1 cellular context compared by ENCODE assay signal in the genomic region with DNA sequence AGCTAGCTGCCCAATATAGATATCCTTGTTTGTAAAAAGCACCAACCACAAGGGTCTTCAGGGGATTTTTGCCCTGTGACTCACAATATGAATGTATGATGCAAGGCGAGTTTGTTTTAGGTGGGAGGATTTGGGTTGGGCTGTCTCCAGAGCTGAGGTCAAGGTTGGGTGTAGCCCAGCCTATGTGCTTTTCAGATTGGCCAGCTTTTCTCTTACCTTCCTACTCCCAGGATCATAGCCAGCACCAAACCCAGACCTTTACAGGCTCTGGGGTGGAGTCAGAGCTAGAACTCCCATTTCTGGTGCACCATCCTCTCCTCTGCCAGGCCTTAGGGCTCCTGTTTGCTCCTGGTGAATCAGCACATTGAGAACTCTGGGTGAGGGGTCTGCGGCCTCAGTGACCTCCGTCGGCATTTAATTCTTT.
TF ChIP-seq lines count a peak whose summit lies in the region.

No MANE protein-coding gene starts in this region.

TF ChIP-seq in HepG2, 621 proteins besides CTCF, POLR2A, EP300 and RAD21 (continued from another document and continues in another):
- TF ChIP-seq, protein P1, sequence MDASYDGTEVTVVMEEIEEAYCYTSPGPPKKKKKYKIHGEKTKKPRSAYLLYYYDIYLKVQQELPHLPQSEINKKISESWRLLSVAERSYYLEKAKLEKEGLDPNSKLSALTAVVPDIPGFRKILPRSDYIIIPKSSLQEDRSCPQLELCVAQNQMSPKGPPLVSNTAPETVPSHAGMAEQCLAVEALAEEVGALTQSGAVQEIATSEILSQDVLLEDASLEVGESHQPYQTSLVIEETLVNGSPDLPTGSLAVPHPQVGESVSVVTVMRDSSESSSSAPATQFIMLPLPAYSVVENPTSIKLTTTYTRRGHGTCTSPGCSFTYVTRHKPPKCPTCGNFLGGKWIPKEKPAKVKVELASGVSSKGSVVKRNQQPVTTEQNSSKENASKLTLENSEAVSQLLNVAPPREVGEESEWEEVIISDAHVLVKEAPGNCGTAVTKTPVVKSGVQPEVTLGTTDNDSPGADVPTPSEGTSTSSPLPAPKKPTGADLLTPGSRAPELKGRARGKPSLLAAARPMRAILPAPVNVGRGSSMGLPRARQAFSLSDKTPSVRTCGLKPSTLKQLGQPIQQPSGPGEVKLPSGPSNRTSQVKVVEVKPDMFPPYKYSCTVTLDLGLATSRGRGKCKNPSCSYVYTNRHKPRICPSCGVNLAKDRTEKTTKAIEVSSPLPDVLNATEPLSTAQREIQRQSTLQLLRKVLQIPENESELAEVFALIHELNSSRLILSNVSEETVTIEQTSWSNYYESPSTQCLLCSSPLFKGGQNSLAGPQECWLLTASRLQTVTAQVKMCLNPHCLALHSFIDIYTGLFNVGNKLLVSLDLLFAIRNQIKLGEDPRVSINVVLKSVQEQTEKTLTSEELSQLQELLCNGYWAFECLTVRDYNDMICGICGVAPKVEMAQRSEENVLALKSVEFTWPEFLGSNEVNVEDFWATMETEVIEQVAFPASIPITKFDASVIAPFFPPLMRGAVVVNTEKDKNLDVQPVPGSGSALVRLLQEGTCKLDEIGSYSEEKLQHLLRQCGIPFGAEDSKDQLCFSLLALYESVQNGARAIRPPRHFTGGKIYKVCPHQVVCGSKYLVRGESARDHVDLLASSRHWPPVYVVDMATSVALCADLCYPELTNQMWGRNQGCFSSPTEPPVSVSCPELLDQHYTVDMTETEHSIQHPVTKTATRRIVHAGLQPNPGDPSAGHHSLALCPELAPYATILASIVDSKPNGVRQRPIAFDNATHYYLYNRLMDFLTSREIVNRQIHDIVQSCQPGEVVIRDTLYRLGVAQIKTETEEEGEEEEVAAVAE (CRISPR knock-in tag; IDR thresholded peaks at IDR 0.05; ENCODE audit: borderline replicate concordance): no peak
- TF ChIP-seq DMAP1 (CRISPR knock-in tag; IDR thresholded peaks at IDR 0.05): 0 out of 2 replicates have a peak, but pooled peaks have one; percentile 23
- 0 out of 2 replicates have a peak, but pooled peaks have one; percentile 37 for TF ChIP-seq LCORL (IDR thresholded peaks at IDR 0.05)
- peak; percentile 91 for TF ChIP-seq LCORL (CRISPR knock-in tag; IDR thresholded peaks at IDR 0.05)
- TF ChIP-seq, protein P2, sequence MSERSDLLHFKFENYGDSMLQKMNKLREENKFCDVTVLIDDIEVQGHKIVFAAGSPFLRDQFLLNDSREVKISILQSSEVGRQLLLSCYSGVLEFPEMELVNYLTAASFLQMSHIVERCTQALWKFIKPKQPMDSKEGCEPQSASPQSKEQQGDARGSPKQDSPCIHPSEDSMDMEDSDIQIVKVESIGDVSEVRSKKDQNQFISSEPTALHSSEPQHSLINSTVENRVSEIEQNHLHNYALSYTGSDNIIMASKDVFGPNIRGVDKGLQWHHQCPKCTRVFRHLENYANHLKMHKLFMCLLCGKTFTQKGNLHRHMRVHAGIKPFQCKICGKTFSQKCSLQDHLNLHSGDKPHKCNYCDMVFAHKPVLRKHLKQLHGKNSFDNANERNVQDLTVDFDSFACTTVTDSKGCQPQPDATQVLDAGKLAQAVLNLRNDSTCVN (CRISPR knock-in tag; IDR thresholded peaks at IDR 0.05; ENCODE audit: borderline replicate concordance): peak; percentile 87
- TF ChIP-seq, protein P3, sequence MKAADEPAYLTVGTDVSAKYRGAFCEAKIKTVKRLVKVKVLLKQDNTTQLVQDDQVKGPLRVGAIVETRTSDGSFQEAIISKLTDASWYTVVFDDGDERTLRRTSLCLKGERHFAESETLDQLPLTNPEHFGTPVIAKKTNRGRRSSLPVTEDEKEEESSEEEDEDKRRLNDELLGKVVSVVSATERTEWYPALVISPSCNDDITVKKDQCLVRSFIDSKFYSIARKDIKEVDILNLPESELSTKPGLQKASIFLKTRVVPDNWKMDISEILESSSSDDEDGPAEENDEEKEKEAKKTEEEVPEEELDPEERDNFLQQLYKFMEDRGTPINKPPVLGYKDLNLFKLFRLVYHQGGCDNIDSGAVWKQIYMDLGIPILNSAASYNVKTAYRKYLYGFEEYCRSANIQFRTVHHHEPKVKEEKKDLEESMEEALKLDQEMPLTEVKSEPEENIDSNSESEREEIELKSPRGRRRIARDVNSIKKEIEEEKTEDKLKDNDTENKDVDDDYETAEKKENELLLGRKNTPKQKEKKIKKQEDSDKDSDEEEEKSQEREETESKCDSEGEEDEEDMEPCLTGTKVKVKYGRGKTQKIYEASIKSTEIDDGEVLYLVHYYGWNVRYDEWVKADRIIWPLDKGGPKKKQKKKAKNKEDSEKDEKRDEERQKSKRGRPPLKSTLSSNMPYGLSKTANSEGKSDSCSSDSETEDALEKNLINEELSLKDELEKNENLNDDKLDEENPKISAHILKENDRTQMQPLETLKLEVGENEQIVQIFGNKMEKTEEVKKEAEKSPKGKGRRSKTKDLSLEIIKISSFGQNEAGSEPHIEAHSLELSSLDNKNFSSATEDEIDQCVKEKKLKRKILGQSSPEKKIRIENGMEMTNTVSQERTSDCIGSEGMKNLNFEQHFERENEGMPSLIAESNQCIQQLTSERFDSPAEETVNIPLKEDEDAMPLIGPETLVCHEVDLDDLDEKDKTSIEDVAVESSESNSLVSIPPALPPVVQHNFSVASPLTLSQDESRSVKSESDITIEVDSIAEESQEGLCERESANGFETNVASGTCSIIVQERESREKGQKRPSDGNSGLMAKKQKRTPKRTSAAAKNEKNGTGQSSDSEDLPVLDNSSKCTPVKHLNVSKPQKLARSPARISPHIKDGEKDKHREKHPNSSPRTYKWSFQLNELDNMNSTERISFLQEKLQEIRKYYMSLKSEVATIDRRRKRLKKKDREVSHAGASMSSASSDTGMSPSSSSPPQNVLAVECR (CRISPR knock-in tag; IDR thresholded peaks at IDR 0.05; ENCODE audit: borderline replicate concordance): peak; percentile 42; the same call in 1 of the 2 replicates
- TF ChIP-seq, protein P4, sequence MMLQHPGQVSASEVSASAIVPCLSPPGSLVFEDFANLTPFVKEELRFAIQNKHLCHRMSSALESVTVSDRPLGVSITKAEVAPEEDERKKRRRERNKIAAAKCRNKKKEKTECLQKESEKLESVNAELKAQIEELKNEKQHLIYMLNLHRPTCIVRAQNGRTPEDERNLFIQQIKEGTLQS (CRISPR knock-in tag; IDR thresholded peaks at IDR 0.05): peak; percentile 96
- no peak for TF ChIP-seq EED (CRISPR knock-in tag; IDR thresholded peaks at IDR 0.05)
- TF ChIP-seq YEATS4 (CRISPR knock-in tag; IDR thresholded peaks at IDR 0.05; ENCODE audit: borderline replicate concordance): no peak; the same call in 1 of the 2 replicates
- TF ChIP-seq, protein P5, sequence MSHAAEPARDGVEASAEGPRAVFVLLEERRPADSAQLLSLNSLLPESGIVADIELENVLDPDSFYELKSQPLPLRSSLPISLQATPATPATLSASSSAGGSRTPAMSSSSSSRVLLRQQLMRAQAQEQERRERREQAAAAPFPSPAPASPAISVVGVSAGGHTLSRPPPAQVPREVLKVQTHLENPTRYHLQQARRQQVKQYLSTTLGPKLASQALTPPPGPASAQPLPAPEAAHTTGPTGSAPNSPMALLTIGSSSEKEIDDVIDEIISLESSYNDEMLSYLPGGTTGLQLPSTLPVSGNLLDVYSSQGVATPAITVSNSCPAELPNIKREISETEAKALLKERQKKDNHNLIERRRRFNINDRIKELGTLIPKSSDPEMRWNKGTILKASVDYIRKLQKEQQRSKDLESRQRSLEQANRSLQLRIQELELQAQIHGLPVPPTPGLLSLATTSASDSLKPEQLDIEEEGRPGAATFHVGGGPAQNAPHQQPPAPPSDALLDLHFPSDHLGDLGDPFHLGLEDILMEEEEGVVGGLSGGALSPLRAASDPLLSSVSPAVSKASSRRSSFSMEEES (CRISPR knock-in tag; IDR thresholded peaks at IDR 0.05): no peak
- TF ChIP-seq ZNF782 (CRISPR knock-in tag; IDR thresholded peaks at IDR 0.05; ENCODE audit: borderline replicate concordance): no peak
- TF ChIP-seq MIER2 (CRISPR knock-in tag; IDR thresholded peaks at IDR 0.05): 0 out of 2 replicates have a peak, but pooled peaks have one; percentile 44
- peak; percentile 76 for TF ChIP-seq HMG20A (CRISPR knock-in tag; IDR thresholded peaks at IDR 0.05; ENCODE audit: borderline replicate concordance)
- TF ChIP-seq XRCC5 (optimal IDR thresholded peaks at IDR 0.05; ENCODE audit: low read length): no peak
- TF ChIP-seq ZBTB7B (CRISPR knock-in tag; IDR thresholded peaks at IDR 0.05): peak; percentile 73
- TF ChIP-seq, protein P6, sequence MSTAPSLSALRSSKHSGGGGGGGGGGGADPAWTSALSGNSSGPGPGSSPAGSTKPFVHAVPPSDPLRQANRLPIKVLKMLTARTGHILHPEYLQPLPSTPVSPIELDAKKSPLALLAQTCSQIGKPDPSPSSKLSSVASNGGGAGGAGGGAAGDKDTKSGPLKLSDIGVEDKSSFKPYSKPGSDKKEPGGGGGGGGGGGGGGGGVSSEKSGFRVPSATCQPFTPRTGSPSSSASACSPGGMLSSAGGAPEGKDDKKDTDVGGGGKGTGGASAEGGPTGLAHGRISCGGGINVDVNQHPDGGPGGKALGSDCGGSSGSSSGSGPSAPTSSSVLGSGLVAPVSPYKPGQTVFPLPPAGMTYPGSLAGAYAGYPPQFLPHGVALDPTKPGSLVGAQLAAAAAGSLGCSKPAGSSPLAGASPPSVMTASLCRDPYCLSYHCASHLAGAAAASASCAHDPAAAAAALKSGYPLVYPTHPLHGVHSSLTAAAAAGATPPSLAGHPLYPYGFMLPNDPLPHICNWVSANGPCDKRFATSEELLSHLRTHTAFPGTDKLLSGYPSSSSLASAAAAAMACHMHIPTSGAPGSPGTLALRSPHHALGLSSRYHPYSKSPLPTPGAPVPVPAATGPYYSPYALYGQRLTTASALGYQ (CRISPR knock-in tag; IDR thresholded peaks at IDR 0.05): peak; percentile 43; the same call in 1 of the 2 replicates
- TF ChIP-seq GATAD2A (CRISPR knock-in tag; IDR thresholded peaks at IDR 0.05): peak; percentile 95
- 0 out of 2 replicates have a peak, but pooled peaks have one; percentile 24 for TF ChIP-seq DPF2 (CRISPR knock-in tag; IDR thresholded peaks at IDR 0.05; ENCODE audit: borderline replicate concordance, low read depth)
- TF ChIP-seq, protein P7, sequence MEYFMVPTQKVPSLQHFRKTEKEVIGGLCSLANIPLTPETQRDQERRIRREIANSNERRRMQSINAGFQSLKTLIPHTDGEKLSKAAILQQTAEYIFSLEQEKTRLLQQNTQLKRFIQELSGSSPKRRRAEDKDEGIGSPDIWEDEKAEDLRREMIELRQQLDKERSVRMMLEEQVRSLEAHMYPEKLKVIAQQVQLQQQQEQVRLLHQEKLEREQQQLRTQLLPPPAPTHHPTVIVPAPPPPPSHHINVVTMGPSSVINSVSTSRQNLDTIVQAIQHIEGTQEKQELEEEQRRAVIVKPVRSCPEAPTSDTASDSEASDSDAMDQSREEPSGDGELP (IDR thresholded peaks at IDR 0.05; ENCODE audit: borderline replicate concordance, low read depth): no peak
- peak; percentile 56 to 76; a peak in 3 of 4 replicates for TF ChIP-seq NR2F1 (CRISPR knock-in tag; IDR thresholded peaks at IDR 0.05)
- no peak for TF ChIP-seq ZSCAN31 (CRISPR knock-in tag; IDR thresholded peaks at IDR 0.05; ENCODE audit: low read depth)
- TF ChIP-seq FOXO1 (CRISPR knock-in tag; IDR thresholded peaks at IDR 0.05): peak; percentile 49; the same call in 1 of the 2 replicates
- TF ChIP-seq RXRB (CRISPR knock-in tag; IDR thresholded peaks at IDR 0.05; ENCODE audit: borderline replicate concordance): peak; percentile 82
- TF ChIP-seq RFXANK (CRISPR knock-in tag; IDR thresholded peaks at IDR 0.05): no peak
- no peak for TF ChIP-seq ZNF292 (CRISPR knock-in tag; IDR thresholded peaks at IDR 0.05; ENCODE audit: borderline replicate concordance, low read depth)
- TF ChIP-seq ZFAT (CRISPR knock-in tag; conservative IDR thresholded peaks at IDR 0.05): no peak
- TF ChIP-seq PITX1 (CRISPR knock-in tag; IDR thresholded peaks at IDR 0.05): peak; percentile 49; the same call in 1 of the 2 replicates
- peak in 1 of 2 experiments; percentile 26; a peak in 2 of 4 replicates for TF ChIP-seq MAFK (conservative IDR thresholded peaks at IDR 0.05 in 1 of 2, IDR thresholded peaks at IDR 0.05 in 1 of 2; ENCODE audit: low read length in 2 of 2)
- TF ChIP-seq RCOR2 (CRISPR knock-in tag; IDR thresholded peaks at IDR 0.05): 0 out of 2 replicates have a peak, but pooled peaks have one; percentile 31
- TF ChIP-seq KLF15 (CRISPR knock-in tag; IDR thresholded peaks at IDR 0.05; ENCODE audit: borderline replicate concordance): no peak
- TF ChIP-seq, protein P8, sequence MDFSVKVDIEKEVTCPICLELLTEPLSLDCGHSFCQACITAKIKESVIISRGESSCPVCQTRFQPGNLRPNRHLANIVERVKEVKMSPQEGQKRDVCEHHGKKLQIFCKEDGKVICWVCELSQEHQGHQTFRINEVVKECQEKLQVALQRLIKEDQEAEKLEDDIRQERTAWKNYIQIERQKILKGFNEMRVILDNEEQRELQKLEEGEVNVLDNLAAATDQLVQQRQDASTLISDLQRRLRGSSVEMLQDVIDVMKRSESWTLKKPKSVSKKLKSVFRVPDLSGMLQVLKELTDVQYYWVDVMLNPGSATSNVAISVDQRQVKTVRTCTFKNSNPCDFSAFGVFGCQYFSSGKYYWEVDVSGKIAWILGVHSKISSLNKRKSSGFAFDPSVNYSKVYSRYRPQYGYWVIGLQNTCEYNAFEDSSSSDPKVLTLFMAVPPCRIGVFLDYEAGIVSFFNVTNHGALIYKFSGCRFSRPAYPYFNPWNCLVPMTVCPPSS (IDR thresholded peaks at IDR 0.05): no peak
- TF ChIP-seq MED1 (CRISPR knock-in tag; IDR thresholded peaks at IDR 0.05): peak; percentile 75
- peak; percentile 56 for TF ChIP-seq KAT8 (CRISPR knock-in tag; IDR thresholded peaks at IDR 0.05)
- no peak for TF ChIP-seq ZNF629 (CRISPR knock-in tag; conservative IDR thresholded peaks at IDR 0.05)
- 0 out of 2 replicates have a peak, but pooled peaks have one; percentile 34 for TF ChIP-seq KDM6A (CRISPR knock-in tag; IDR thresholded peaks at IDR 0.05; ENCODE audit: low read depth)
- TF ChIP-seq BCL6 (CRISPR knock-in tag; IDR thresholded peaks at IDR 0.05): peak; percentile 77
- TF ChIP-seq, protein P9, sequence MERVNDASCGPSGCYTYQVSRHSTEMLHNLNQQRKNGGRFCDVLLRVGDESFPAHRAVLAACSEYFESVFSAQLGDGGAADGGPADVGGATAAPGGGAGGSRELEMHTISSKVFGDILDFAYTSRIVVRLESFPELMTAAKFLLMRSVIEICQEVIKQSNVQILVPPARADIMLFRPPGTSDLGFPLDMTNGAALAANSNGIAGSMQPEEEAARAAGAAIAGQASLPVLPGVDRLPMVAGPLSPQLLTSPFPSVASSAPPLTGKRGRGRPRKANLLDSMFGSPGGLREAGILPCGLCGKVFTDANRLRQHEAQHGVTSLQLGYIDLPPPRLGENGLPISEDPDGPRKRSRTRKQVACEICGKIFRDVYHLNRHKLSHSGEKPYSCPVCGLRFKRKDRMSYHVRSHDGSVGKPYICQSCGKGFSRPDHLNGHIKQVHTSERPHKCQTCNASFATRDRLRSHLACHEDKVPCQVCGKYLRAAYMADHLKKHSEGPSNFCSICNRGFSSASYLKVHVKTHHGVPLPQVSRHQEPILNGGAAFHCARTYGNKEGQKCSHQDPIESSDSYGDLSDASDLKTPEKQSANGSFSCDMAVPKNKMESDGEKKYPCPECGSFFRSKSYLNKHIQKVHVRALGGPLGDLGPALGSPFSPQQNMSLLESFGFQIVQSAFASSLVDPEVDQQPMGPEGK (CRISPR knock-in tag; IDR thresholded peaks at IDR 0.05): 0 out of 2 replicates have a peak, but pooled peaks have one; percentile 40
- no peak for TF ChIP-seq RNF2 (conservative IDR thresholded peaks at IDR 0.05; ENCODE audit: low read depth)
- no peak for TF ChIP-seq ELF4 (CRISPR knock-in tag; IDR thresholded peaks at IDR 0.05; ENCODE audit: borderline replicate concordance)
- no peak for TF ChIP-seq HCFC1 (IDR thresholded peaks at IDR 0.05; ENCODE audit: low read depth, low read length)
- peak in 1 of 2 experiments; percentile 72; a peak in 2 of 4 replicates for TF ChIP-seq KLF16 (CRISPR knock-in tag; IDR thresholded peaks at IDR 0.05)
